ENCODE assay signal across 25 cellular contexts in genomic region chr9:138009016-138009415, GRCh38.
"Had no signal": no experiment of that assay in that cellular context is flagged by ENCODE, and none has a peak within 500 bp of the region (broad histone marks: within the 10 kb centered on the region; RNA-seq: fewer than 3 reads in every experiment).

No MANE protein-coding gene starts in this region.

- H3K27me3 ChIP-seq: body of pancreas, sigmoid colon had no signal

- DNase-seq: activated CD4-positive, alpha-beta T cell treated with anti-CD3 and anti-CD28 coated beads, Interleukin-2, amount 50 U/mL, for 48 hours; activated gamma-delta T cell treated with Interleukin-2 at 50 U/mL for 16 hours; activated T-cell treated with anti-CD3 and anti-CD28 coated beads, Interleukin-2, amount 50 U/mL, for 72 hours; anterior cingulate cortex; caudate nucleus; dermis blood vessel endothelial cell; effector CD8-positive, alpha-beta T cell; foreskin melanocyte; hypothalamus; left cardiac atrium; mesendoderm; stimulated activated CD4-positive, alpha-beta T cell treated with anti-CD3 and anti-CD28 coated beads, Interleukin-2, amount 100 ng/mL, for 48 hours; stimulated activated CD8-positive, alpha-beta memory T cell treated with anti-CD3 and anti-CD28 coated beads, Interleukin-4, amount 100 ng/mL, for 48 hours; stimulated activated naive B cell treated with anti-CD40 and anti-IgM and Interleukin-4, amounts not matched to agents 10 μg/mL and 1 μg/mL and 100 μg/mL, for 72 hours; T-helper 1 cell; T-helper 9 cell; trophoblast cell had no signal

- H3K4me3 Mint-ChIP-seq: activated naive CD4-positive, alpha-beta T cell treated with anti-CD3 and anti-CD28 coated beads, Interleukin-2, amount 50 U/mL, for 24 hours; activated T-cell treated with anti-CD3 and anti-CD28 coated beads, Interleukin-2, amount 50 U/mL, for 72 hours; neural crest cell; stimulated activated naive B cell treated with anti-CD40 and anti-IgM and Interleukin-4, amounts not matched to agents 10 μg/mL and 1 μg/mL and 100 μg/mL, for 72 hours had no signal

- H3K27ac ChIP-seq: body of pancreas, lower lobe of right lung, sigmoid colon had no signal

- ATAC-seq: activated T-cell treated with anti-CD3 and anti-CD28 coated beads, Interleukin-2, amount 50 U/mL, for 72 hours; body of pancreas; esophagus mucosa; left cardiac atrium; mucosa of descending colon; stimulated activated naive B cell treated with anti-CD40 and anti-IgM and Interleukin-4, amounts not matched to agents 10 μg/mL and 1 μg/mL and 100 μg/mL, for 72 hours had no signal

- H3K4me3 ChIP-seq: body of pancreas, lower lobe of right lung, mucosa of descending colon, sigmoid colon, smooth muscle cell had no signal

- H3K4me1 Mint-ChIP-seq: activated naive CD4-positive, alpha-beta T cell treated with anti-CD3 and anti-CD28 coated beads, Interleukin-2, amount 50 U/mL, for 24 hours; neural crest cell; stimulated activated naive B cell treated with anti-CD40 and anti-IgM and Interleukin-4, amounts not matched to agents 10 μg/mL and 1 μg/mL and 100 μg/mL, for 72 hours had no signal

- H3K36me3 ChIP-seq: lower lobe of right lung, sigmoid colon had no signal

- H3K36me3 Mint-ChIP-seq: activated naive CD4-positive, alpha-beta T cell treated with anti-CD3 and anti-CD28 coated beads, Interleukin-2, amount 50 U/mL, for 24 hours; stimulated activated naive B cell treated with anti-CD40 and anti-IgM and Interleukin-4, amounts not matched to agents 10 μg/mL and 1 μg/mL and 100 μg/mL, for 72 hours had no signal

- H3K4me1 ChIP-seq: body of pancreas, lower lobe of right lung, sigmoid colon had no signal

- H3K9me3 ChIP-seq: body of pancreas, lower lobe of right lung, mucosa of descending colon, sigmoid colon had no signal

- H3K9me3 Mint-ChIP-seq: activated naive CD4-positive, alpha-beta T cell treated with anti-CD3 and anti-CD28 coated beads, Interleukin-2, amount 50 U/mL, for 24 hours; activated T-cell treated with anti-CD3 and anti-CD28 coated beads, Interleukin-2, amount 50 U/mL, for 72 hours; neural crest cell; stimulated activated naive B cell treated with anti-CD40 and anti-IgM and Interleukin-4, amounts not matched to agents 10 μg/mL and 1 μg/mL and 100 μg/mL, for 72 hours had no signal

- H3K27ac Mint-ChIP-seq: activated naive CD4-positive, alpha-beta T cell treated with anti-CD3 and anti-CD28 coated beads, Interleukin-2, amount 50 U/mL, for 24 hours; activated T-cell treated with anti-CD3 and anti-CD28 coated beads, Interleukin-2, amount 50 U/mL, for 72 hours; stimulated activated naive B cell treated with anti-CD40 and anti-IgM and Interleukin-4, amounts not matched to agents 10 μg/mL and 1 μg/mL and 100 μg/mL, for 72 hours had no signal
